22 cellular contexts compared by ENCODE assay signal in genomic region chr15:57692709-57693108, GRCh38. TPM values are rescaled to one million over a fixed set of nuclear protein-coding genes. Genes with fewer than 3 reads are reported as not detected.
DNase-seq lines count a peak whose midpoint lies in the region; ATAC-seq, FAIRE-seq and TF ChIP-seq lines count a peak whose summit lies in the region.
"Had no signal": no experiment of that assay in that cellular context is flagged by ENCODE, and none has a peak within 500 bp of the region (broad histone marks: within the 10 kb centered on the region; RNA-seq: fewer than 3 reads in every experiment).

No MANE protein-coding gene starts in this region.

- peak; percentile 84 for FAIRE-seq in endothelial cell of umbilical vein (lab: Jason Lieb, UNC)

- ATAC-seq in mucosa of descending colon (no peak), GM21390 (IDR thresholded peaks at IDR 0.05; ENCODE audit: unreplicated experiment) (no peak)
- ATAC-seq: activated CD8-positive, alpha-beta T cell treated with anti-CD3 and anti-CD28 coated beads for 36 hours; activated T-cell treated with anti-CD3 and anti-CD28 coated beads, Interleukin-2, amount 50 U/mL, for 72 hours; CD8-positive, alpha-beta T cell; Panc1 had no signal

- DNase-seq in RPMI7951 (ENCODE audit: low read depth) (peak; percentile 34), endothelial cell of umbilical vein (ENCODE audit: low read depth, low spot score) (peak; percentile 86), left kidney (ENCODE audit: low read depth, low spot score) (peak; percentile 50), mucosa of descending colon (no peak)
- DNase-seq in stimulated activated CD4-positive, alpha-beta T cell treated with anti-CD3 and anti-CD28 coated beads, Interleukin-4, amount 100 ng/mL, for 4 hours = no peak
- no peak for DNase-seq in CD8-positive, alpha-beta memory T cell
- DNase-seq: ACHN; activated CD8-positive, alpha-beta T cell treated with anti-CD3 and anti-CD28 coated beads for 36 hours; activated T-cell treated with anti-CD3 and anti-CD28 coated beads, Interleukin-2, amount 50 U/mL, for 72 hours; CD8-positive, alpha-beta T cell; colonic mucosa; DND-41; hypothalamus; KG1; NCI-H1105 treated with DMSO at 0.1 percent for 48 hours; stimulated activated CD4-positive, alpha-beta T cell treated with anti-CD3 and anti-CD28 coated beads, Interleukin-15, amount 100 ng/mL, for 24 hours had no signal

- intact Hi-C loops in endothelial cell of umbilical vein (cut with micrococcal nuclease) = loop anchor here (1.0 to 2.0 kb wide), 2 partner anchors 14 to 16 kb away; partner anchors contain the start of gene POLR2M
- intact Hi-C loops in mucosa of descending colon (cut with DNase I, micrococcal nuclease) = no loop called here

- H3K9ac ChIP-seq in endothelial cell of umbilical vein (replicated peaks; ENCODE audit: extremely low read depth, insufficient read depth, low read length) = no peak overlapping the region

- no peaks in the 10 kb centered on the region for H3K27me3 ChIP-seq in endothelial cell of umbilical vein (ENCODE audit: control insufficient read depth in 2 of 2, insufficient read depth in 2 of 2, low read length in 2 of 2)
- no peaks in the 10 kb centered on the region for H3K27me3 ChIP-seq in CD8-positive, alpha-beta memory T cell (ENCODE audit: insufficient read depth, low read length, poor library complexity, severe bottlenecking)
- H3K27me3 ChIP-seq: colonic mucosa, vagina had no signal

- H2AFZ ChIP-seq in endothelial cell of umbilical vein (ENCODE audit: low read depth, low read length) = no peak overlapping the region

- TF ChIP-seq POLR2A in endothelial cell of umbilical vein (IDR thresholded peaks at IDR 0.05; ENCODE audit: low read depth, low read length) = no peak

- H4K20me1 ChIP-seq in endothelial cell of umbilical vein (replicated peaks; ENCODE audit: control insufficient read depth, extremely low read depth, insufficient read depth, low read length) = no peaks in the 10 kb centered on the region

- dilution Hi-C loops in endothelial cell of umbilical vein (cut with MboI; ENCODE audit: extremely low pct_ligation_motif_present, low sequenced_read_pairs) = no loop called here

- H3K4me3 Mint-ChIP-seq in CD8-positive, alpha-beta memory T cell = no peak overlapping the region
- H3K4me3 Mint-ChIP-seq: activated CD8-positive, alpha-beta T cell treated with anti-CD3 and anti-CD28 coated beads for 36 hours; activated T-cell treated with anti-CD3 and anti-CD28 coated beads, Interleukin-2, amount 50 U/mL, for 72 hours; CD8-positive, alpha-beta T cell; stimulated activated naive CD8-positive, alpha-beta T cell treated with anti-CD3 and anti-CD28 coated beads, Interleukin-15, Interleukin-2, amounts not matched to agents 100 ng/mL and 50 ng/mL, for 24 hours had no signal

- CTCF ChIA-PET in endothelial cell of umbilical vein (lab: Charles Lee) = interaction anchor here (0.7 to 1.0 kb wide), 2 partner anchors 13 to 14 kb away, joined by 4 to 5 read pairs; partner anchors contain the start of gene POLR2M
- CTCF ChIA-PET in CD8-positive, alpha-beta memory T cell (lab: Charles Lee) = no interaction called here

- H3K4me3 ChIP-seq in endothelial cell of umbilical vein (replicated peaks in 1 of 3; ENCODE audit: insufficient read depth in 1 of 3, low read depth in 1 of 3, low read length in 3 of 3) (peak overlapping the region in 1 of 3 experiments; percentile 12), mucosa of descending colon (no peak overlapping the region)
- no peak overlapping the region for H3K4me3 ChIP-seq in CD8-positive, alpha-beta memory T cell (ENCODE audit: low read length)
- H3K4me3 ChIP-seq: colonic mucosa, vagina had no signal

- no peaks in the 10 kb centered on the region for H3K79me2 ChIP-seq in endothelial cell of umbilical vein (ENCODE audit: control insufficient read depth, insufficient read depth, low read length)

- H3K27ac ChIP-seq in 22Rv1 (0 out of 2 replicates have a peak overlapping the region, but pooled peaks have one; percentile 16), endothelial cell of umbilical vein (ENCODE audit: insufficient read depth, low read depth, low read length) (no peak overlapping the region)
- no peak overlapping the region for H3K27ac ChIP-seq in CD8-positive, alpha-beta memory T cell (ENCODE audit: low read depth, low read length)
- H3K27ac ChIP-seq: colonic mucosa, vagina had no signal

- H3K36me3 ChIP-seq in endothelial cell of umbilical vein (ENCODE audit: control insufficient read depth in 2 of 2, extremely low read depth in 1 of 2, insufficient read depth in 2 of 2, low read length in 2 of 2) (no peaks in the 10 kb centered on the region), mucosa of descending colon (ENCODE audit: low read depth) (no peaks in the 10 kb centered on the region)
- H3K36me3 ChIP-seq in CD8-positive, alpha-beta memory T cell (ENCODE audit: insufficient read depth, low read length) = no peaks in the 10 kb centered on the region
- H3K36me3 ChIP-seq: colonic mucosa, vagina had no signal

- no TSS peak for BruUV-seq in endothelial cell of umbilical vein (replicated peaks; lab: Mats Ljungman, UMichigan)

- H3K4me2 ChIP-seq in endothelial cell of umbilical vein (ENCODE audit: insufficient read depth, low read length) = peak overlapping the region; percentile 62

- no peaks in the 10 kb centered on the region for H3K36me3 Mint-ChIP-seq in CD8-positive, alpha-beta memory T cell
- H3K36me3 Mint-ChIP-seq: CD8-positive, alpha-beta T cell had no signal

- H3K4me1 ChIP-seq in endothelial cell of umbilical vein (ENCODE audit: control insufficient read depth, extremely low read depth, insufficient read depth, low read length) (peaks cover 22% of the 10 kb centered on the region), mucosa of descending colon (ENCODE audit: low read depth) (no peaks in the 10 kb centered on the region)
- H3K4me1 ChIP-seq in CD8-positive, alpha-beta memory T cell (ENCODE audit: insufficient read depth, low read length) = no peaks in the 10 kb centered on the region
- H3K4me1 ChIP-seq: colonic mucosa had no signal

- H3K9me3 ChIP-seq in endothelial cell of umbilical vein (replicated peaks; ENCODE audit: control insufficient read depth, insufficient read depth, low read length) (no peaks in the 10 kb centered on the region), mucosa of descending colon (no peaks in the 10 kb centered on the region)
- no peaks in the 10 kb centered on the region for H3K9me3 ChIP-seq in CD8-positive, alpha-beta memory T cell (ENCODE audit: low read length)
- H3K9me3 ChIP-seq: colonic mucosa, vagina had no signal

- no peaks in the 10 kb centered on the region for H3K4me1 Mint-ChIP-seq in CD8-positive, alpha-beta memory T cell

- no peak overlapping the region for H3K27ac Mint-ChIP-seq in CD8-positive, alpha-beta memory T cell
- H3K27ac Mint-ChIP-seq: activated CD8-positive, alpha-beta T cell treated with anti-CD3 and anti-CD28 coated beads for 36 hours; activated T-cell treated with anti-CD3 and anti-CD28 coated beads, Interleukin-2, amount 50 U/mL, for 72 hours; CD8-positive, alpha-beta T cell; progenitor cell of endocrine pancreas; stimulated activated naive CD8-positive, alpha-beta T cell treated with anti-CD3 and anti-CD28 coated beads, Interleukin-15, Interleukin-2, amounts not matched to agents 100 ng/mL and 50 ng/mL, for 24 hours had no signal

- H3K9me1 ChIP-seq in endothelial cell of umbilical vein (replicated peaks; ENCODE audit: control insufficient read depth, extremely low read depth, insufficient read depth, low read length) = no peaks in the 10 kb centered on the region

- H3K27me3 Mint-ChIP-seq in CD8-positive, alpha-beta memory T cell = peaks cover 4 to 19% of the 10 kb centered on the region in 2 donors
- H3K27me3 Mint-ChIP-seq: progenitor cell of endocrine pancreas had no signal

- TF ChIP-seq CTCF in 22Rv1 (IDR thresholded peaks at IDR 0.05) = no peak
- no peak for TF ChIP-seq CTCF in endothelial cell of umbilical vein (IDR thresholded peaks at IDR 0.05; ENCODE audit: extremely low read depth in 1 of 2, insufficient read depth in 1 of 2, low read depth in 1 of 2, low read length in 2 of 2)
- TF ChIP-seq CTCF in mucosa of descending colon (IDR thresholded peaks at IDR 0.05) = no peak

- H3K9me3 Mint-ChIP-seq in CD8-positive, alpha-beta memory T cell = no peaks in the 10 kb centered on the region
- H3K9me3 Mint-ChIP-seq: activated CD8-positive, alpha-beta T cell treated with anti-CD3 and anti-CD28 coated beads for 36 hours; activated T-cell treated with anti-CD3 and anti-CD28 coated beads, Interleukin-2, amount 50 U/mL, for 72 hours; CD8-positive, alpha-beta T cell; stimulated activated naive CD8-positive, alpha-beta T cell treated with anti-CD3 and anti-CD28 coated beads, Interleukin-15, Interleukin-2, amounts not matched to agents 100 ng/mL and 50 ng/mL, for 24 hours had no signal

- POLR2A ChIA-PET in endothelial cell of umbilical vein (lab: Charles Lee) = no interaction called here
- POLR2A ChIA-PET in CD8-positive, alpha-beta memory T cell (lab: Charles Lee) = no interaction called here

TF ChIP-seq in endothelial cell of umbilical vein, 7 proteins besides CTCF, POLR2A, EP300 and RAD21 (continues in another document):
- TF ChIP-seq FOS (IDR thresholded peaks at IDR 0.05; ENCODE audit: borderline replicate concordance, insufficient read depth, low read length) = no peak
- no peak for TF ChIP-seq POLR2AphosphoS5 (IDR thresholded peaks at IDR 0.05; ENCODE audit: insufficient read depth, low read depth, low read length)
- no peak for TF ChIP-seq GATA2 (IDR thresholded peaks at IDR 0.05; ENCODE audit: insufficient read depth, insufficient read length, low read depth, low read length)
- TF ChIP-seq EZH2 (IDR thresholded peaks at IDR 0.05; ENCODE audit: borderline replicate concordance, low read depth, low read length, severe bottlenecking) = no peak
- TF ChIP-seq MYC (IDR thresholded peaks at IDR 0.05; ENCODE audit: low read depth, low read length) = no peak
- TF ChIP-seq JUN (IDR thresholded peaks at IDR 0.05; ENCODE audit: borderline replicate concordance, insufficient read depth, insufficient read length, low read depth) = no peak

RNA-seq across cellular contexts. Expression of gene POLR2M, which starts 13.8 kb away (rescaled TPM):
- 308 and 563 TPM in 2 replicates for total RNA-seq in RPMI7951 (2014; rRNA removed; shearing (Covaris generic))
- total RNA-seq in endothelial cell of umbilical vein = 42.5 and 50.6 TPM in 2 replicates
- 38.4 and 68.2 TPM in 2 replicates for polyA plus RNA-seq in endothelial cell of umbilical vein
- polyA plus RNA-seq in endothelial cell of umbilical vein (2011; cell fraction: cytosol; rRNA removed) = 42.5 and 67.4 TPM in 2 replicates
- polyA plus RNA-seq in endothelial cell of umbilical vein (2011; cell fraction: nucleus; rRNA removed) = 34.7 and 45.1 TPM in 2 replicates
- 24.9 and 27.9 TPM in 2 replicates for polyA plus RNA-seq in endothelial cell of umbilical vein (2012)
- 46.0 and 74.4 TPM in 2 replicates for polyA minus RNA-seq in endothelial cell of umbilical vein
- polyA minus RNA-seq in endothelial cell of umbilical vein (2011; cell fraction: cytosol; rRNA and poly(A)+ RNA removed) = 80.5 TPM
- 42.3 and 67.3 TPM in 2 replicates for polyA minus RNA-seq in endothelial cell of umbilical vein (2011; cell fraction: nucleus; rRNA and poly(A)+ RNA removed)
- 10 to 100 TPM; 40.4 to 82.8 (median 53.3) TPM for total RNA-seq in mucosa of descending colon
- 10 to 100 TPM; 57.9 to 72.3 TPM for total RNA-seq in CD8-positive, alpha-beta memory T cell
- polyA plus RNA-seq in CD8-positive, alpha-beta memory T cell = 51.2 TPM

Comparison
In these comparisons a context has a peak if more than half of its experiments do, and no peak if none do; other contexts are left out.
1. DNase-seq: peak in RPMI7951 (single experiment), endothelial cell of umbilical vein (single experiment) and left kidney (single experiment); none in mucosa of descending colon (0 of 3), stimulated activated CD4-positive, alpha-beta T cell treated with anti-CD3 and anti-CD28 coated beads, Interleukin-4, amount 100 ng/mL, for 4 hours (0 of 2) and CD8-positive, alpha-beta memory T cell (0 of 5).